37 cellular contexts compared by ENCODE assay signal in genomic region chr2:15608392-15608761, GRCh38.
"Had no signal": no experiment of that assay in that cellular context is flagged by ENCODE, and none has a peak within 500 bp of the region (broad histone marks: within the 10 kb centered on the region; RNA-seq: fewer than 3 reads in every experiment).

No MANE protein-coding gene starts in this region.

- H3K4me3 Mint-ChIP-seq: activated B cell treated with CpG ODN at 0.5 μM for 24 hours; activated CD4-positive, alpha-beta memory T cell treated with anti-CD3 and anti-CD28 coated beads for 36 hours; activated CD4-positive, alpha-beta T cell treated with anti-CD3 and anti-CD28 coated beads, Interleukin-2, amount 10 ng/mL, durations not matched to agents 24 days and 14 days; activated CD8-positive, alpha-beta T cell treated with anti-CD3 and anti-CD28 coated beads for 36 hours; activated naive CD4-positive, alpha-beta T cell treated with anti-CD3 and anti-CD28 coated beads for 36 hours; activated naive CD4-positive, alpha-beta T cell treated with anti-CD3 and anti-CD28 coated beads, Interleukin-2, amount 50 U/mL, for 24 hours; activated naive CD8-positive, alpha-beta T cell; activated naive CD8-positive, alpha-beta T cell treated with anti-CD3 and anti-CD28 coated beads, Interleukin-2, amount 10 ng/mL, durations not matched to agents 7 days and 5 days; activated naive CD8-positive, alpha-beta T cell treated with anti-CD3 and anti-CD28 coated beads, Interleukin-2, amount 50 U/mL, for 24 hours; activated T-cell treated with anti-CD3 and anti-CD28 coated beads, Interleukin-2, amount 50 U/mL, for 4 hours; activated T-cell treated with anti-CD3 and anti-CD28 coated beads, Interleukin-2, amount 50 U/mL, for 72 hours; activated T-helper 1 cell treated with anti-CD3 and anti-CD28 coated beads, Interleukin-12 subunit alpha, Interleukin-12 subunit beta, Interleukin-2, Interleukin-4 antibody, amounts not matched to agents 30 ng/mL and 10 ng/mL and 1 ng/mL, durations not matched to agents 14 hours and 24 hours and 36 hours; activated T-helper 17 cell treated with anti-CD3 and anti-CD28 coated beads, Interleukin-2, amount 50 U/mL, for 72 hours; brain; central memory CD8-positive, alpha-beta T cell; T-helper 2 cell treated with Interferon-gamma antibody and Interleukin-4, amounts not matched to agents 5 μg/mL and 100 μg/mL, for 36 hours had no signal

- H3K9me3 Mint-ChIP-seq: activated B cell treated with CpG ODN at 0.5 μM for 24 hours; activated CD4-positive, alpha-beta memory T cell treated with anti-CD3 and anti-CD28 coated beads for 36 hours; activated CD4-positive, alpha-beta T cell treated with anti-CD3 and anti-CD28 coated beads, Interleukin-2, amount 10 ng/mL, durations not matched to agents 24 days and 14 days; activated CD8-positive, alpha-beta T cell treated with anti-CD3 and anti-CD28 coated beads for 36 hours; activated naive CD4-positive, alpha-beta T cell treated with anti-CD3 and anti-CD28 coated beads for 36 hours; activated naive CD4-positive, alpha-beta T cell treated with anti-CD3 and anti-CD28 coated beads, Interleukin-2, amount 50 U/mL, for 24 hours; activated naive CD8-positive, alpha-beta T cell treated with anti-CD3 and anti-CD28 coated beads, Interleukin-2, amount 10 ng/mL, durations not matched to agents 7 days and 5 days; activated naive CD8-positive, alpha-beta T cell treated with anti-CD3 and anti-CD28 coated beads, Interleukin-2, amount 50 U/mL, for 24 hours; activated T-cell treated with anti-CD3 and anti-CD28 coated beads, Interleukin-2, amount 50 U/mL, for 4 hours; activated T-cell treated with anti-CD3 and anti-CD28 coated beads, Interleukin-2, amount 50 U/mL, for 72 hours; activated T-helper 1 cell treated with anti-CD3 and anti-CD28 coated beads, Interleukin-12 subunit alpha, Interleukin-12 subunit beta, Interleukin-2, Interleukin-4 antibody, amounts not matched to agents 30 ng/mL and 10 ng/mL and 1 ng/mL, durations not matched to agents 14 hours and 24 hours and 36 hours; activated T-helper 17 cell treated with anti-CD3 and anti-CD28 coated beads, Interleukin-2, amount 50 U/mL, for 72 hours; central memory CD8-positive, alpha-beta T cell; T-helper 2 cell treated with Interferon-gamma antibody and Interleukin-4, amounts not matched to agents 5 μg/mL and 100 μg/mL, for 36 hours had no signal

- H3K27ac ChIP-seq: ascending aorta, cardiac muscle cell, VCaP had no signal

- FAIRE-seq: bronchial epithelial cell, TTC549 had no signal

- H3K27ac Mint-ChIP-seq: activated B cell treated with CpG ODN at 0.5 μM for 24 hours; activated CD4-positive, alpha-beta memory T cell treated with anti-CD3 and anti-CD28 coated beads for 36 hours; activated CD4-positive, alpha-beta T cell treated with anti-CD3 and anti-CD28 coated beads, Interleukin-2, amount 10 ng/mL, durations not matched to agents 24 days and 14 days; activated CD8-positive, alpha-beta T cell treated with anti-CD3 and anti-CD28 coated beads for 36 hours; activated naive CD4-positive, alpha-beta T cell treated with anti-CD3 and anti-CD28 coated beads for 36 hours; activated naive CD4-positive, alpha-beta T cell treated with anti-CD3 and anti-CD28 coated beads, Interleukin-2, amount 50 U/mL, for 24 hours; activated naive CD8-positive, alpha-beta T cell; activated naive CD8-positive, alpha-beta T cell treated with anti-CD3 and anti-CD28 coated beads, Interleukin-2, amount 10 ng/mL, durations not matched to agents 7 days and 5 days; activated naive CD8-positive, alpha-beta T cell treated with anti-CD3 and anti-CD28 coated beads, Interleukin-2, amount 50 U/mL, for 24 hours; activated T-cell treated with anti-CD3 and anti-CD28 coated beads, Interleukin-2, amount 50 U/mL, for 72 hours; activated T-helper 1 cell treated with anti-CD3 and anti-CD28 coated beads, Interleukin-12 subunit alpha, Interleukin-12 subunit beta, Interleukin-2, Interleukin-4 antibody, amounts not matched to agents 30 ng/mL and 10 ng/mL and 1 ng/mL, durations not matched to agents 14 hours and 24 hours and 36 hours; activated T-helper 17 cell treated with anti-CD3 and anti-CD28 coated beads, Interleukin-2, amount 50 U/mL, for 72 hours; T-helper 2 cell treated with Interferon-gamma antibody and Interleukin-4, amounts not matched to agents 5 μg/mL and 100 μg/mL, for 36 hours had no signal

- H3K4me1 ChIP-seq: ascending aorta had no signal

- ATAC-seq: activated CD8-positive, alpha-beta T cell treated with anti-CD3 and anti-CD28 coated beads for 36 hours; activated naive CD8-positive, alpha-beta T cell treated with anti-CD3 and anti-CD28 coated beads, Interleukin-2, amount 50 U/mL, for 24 hours; activated T-cell treated with anti-CD3 and anti-CD28 coated beads, Interleukin-2, amount 50 U/mL, for 4 hours; activated T-cell treated with anti-CD3 and anti-CD28 coated beads, Interleukin-2, amount 50 U/mL, for 72 hours; activated T-helper 17 cell treated with anti-CD3 and anti-CD28 coated beads, Interleukin-2, amount 50 U/mL, for 72 hours had no signal

- DNase-seq: activated B cell treated with CpG ODN at 0.5 μM for 24 hours; activated CD4-positive, alpha-beta memory T cell treated with anti-CD3 and anti-CD28 coated beads for 36 hours; activated CD4-positive, alpha-beta T cell treated with anti-CD3 and anti-CD28 coated beads for 4 hours; activated CD4-positive, alpha-beta T cell treated with anti-CD3 and anti-CD28 coated beads, Interleukin-2, amount 10 ng/mL, durations not matched to agents 24 days and 14 days; activated CD4-positive, alpha-beta T cell treated with anti-CD3 and anti-CD28 coated beads, Interleukin-2, amount 50 U/mL, for 1 hour; activated CD4-positive, alpha-beta T cell treated with anti-CD3 and anti-CD28 coated beads, Interleukin-2, amount 50 U/mL, for 4 hours; activated CD4-positive, CD25-positive, alpha-beta regulatory T cell treated with anti-CD3 and anti-CD28 coated beads, Interleukin-2, amount 50 U/mL, for 72 hours; activated CD8-positive, alpha-beta memory T cell treated with anti-CD3 and anti-CD28 coated beads, Interleukin-2, amount 50 U/mL, for 4 hours; activated CD8-positive, alpha-beta T cell treated with anti-CD3 and anti-CD28 coated beads for 36 hours; activated effector memory CD4-positive, alpha-beta T cell treated with anti-CD3 and anti-CD28 coated beads, Interleukin-2, amount 50 U/mL, for 16 hours; activated gamma-delta T cell treated with Interleukin-2 at 50 U/mL for 16 hours; activated naive CD4-positive, alpha-beta T cell; activated naive CD4-positive, alpha-beta T cell treated with anti-CD3 and anti-CD28 coated beads for 36 hours; activated naive CD8-positive, alpha-beta T cell treated with anti-CD3 and anti-CD28 coated beads, Interleukin-2, amount 10 ng/mL, durations not matched to agents 7 days and 5 days; activated naive CD8-positive, alpha-beta T cell treated with anti-CD3 and anti-CD28 coated beads, Interleukin-2, amount 50 U/mL, for 24 hours; activated T-cell treated with anti-CD3 and anti-CD28 coated beads for 4 hours; activated T-cell treated with anti-CD3 and anti-CD28 coated beads, Interleukin-2, amount 50 U/mL, for 1 hour; activated T-cell treated with anti-CD3 and anti-CD28 coated beads, Interleukin-2, amount 50 U/mL, for 4 hours; activated T-cell treated with anti-CD3 and anti-CD28 coated beads, Interleukin-2, amount 50 U/mL, for 72 hours; amygdala; anterior cingulate cortex; caudate nucleus; cerebellar nuclear complex; T-helper 2 cell; T-helper 9 cell had no signal

- H3K4me1 Mint-ChIP-seq: activated B cell treated with CpG ODN at 0.5 μM for 24 hours; activated CD4-positive, alpha-beta T cell treated with anti-CD3 and anti-CD28 coated beads, Interleukin-2, amount 10 ng/mL, durations not matched to agents 24 days and 14 days; activated naive CD8-positive, alpha-beta T cell treated with anti-CD3 and anti-CD28 coated beads, Interleukin-2, amount 50 U/mL, for 24 hours; brain had no signal

- H3K27me3 Mint-ChIP-seq: activated B cell treated with CpG ODN at 0.5 μM for 24 hours; activated CD4-positive, alpha-beta memory T cell treated with anti-CD3 and anti-CD28 coated beads for 36 hours; activated CD4-positive, alpha-beta T cell treated with anti-CD3 and anti-CD28 coated beads, Interleukin-2, amount 10 ng/mL, durations not matched to agents 24 days and 14 days; activated CD8-positive, alpha-beta T cell treated with anti-CD3 and anti-CD28 coated beads for 36 hours; activated naive CD4-positive, alpha-beta T cell treated with anti-CD3 and anti-CD28 coated beads, Interleukin-2, amount 50 U/mL, for 24 hours; activated naive CD8-positive, alpha-beta T cell; activated naive CD8-positive, alpha-beta T cell treated with anti-CD3 and anti-CD28 coated beads, Interleukin-2, amount 10 ng/mL, durations not matched to agents 7 days and 5 days; activated naive CD8-positive, alpha-beta T cell treated with anti-CD3 and anti-CD28 coated beads, Interleukin-2, amount 50 U/mL, for 24 hours; activated T-helper 17 cell treated with anti-CD3 and anti-CD28 coated beads, Interleukin-2, amount 50 U/mL, for 72 hours; brain; central memory CD8-positive, alpha-beta T cell had no signal

- H3K9me3 ChIP-seq: ascending aorta had no signal

- H3K4me3 ChIP-seq: ascending aorta, cardiac muscle cell had no signal
